8 cellular contexts compared by ENCODE assay signal in genomic region chr20:17682103-17682888, GRCh38. TPM values are rescaled to one million over a fixed set of nuclear protein-coding genes. Genes with fewer than 3 reads are reported as not detected.
DNase-seq lines count a peak whose midpoint lies in the region; ATAC-seq, FAIRE-seq and TF ChIP-seq lines count a peak whose summit lies in the region.

RRBP1 (minus strand) TSS chr20:17682242; CDS start chr20:17660507, 21,735 bp downstream.

- peak within 1 kb of the TSS; percentile 79 for H2AFZ ChIP-seq in keratinocyte (ENCODE audit: control insufficient read depth, low read length)

- DNase-seq in Ammon's horn (ENCODE audit: low spot score), result peak; percentile 99
- peak; percentile 96 for DNase-seq in NCI-H446 treated with DMSO at 0.1 percent for 48 hours (lab: John Stamatoyannopoulos, UW)
- peak; percentile 93 for DNase-seq in activated CD4-positive, CD25-positive, alpha-beta regulatory T cell treated with anti-CD3 and anti-CD28 coated beads, Interleukin-2, amount 50 U/mL, for 72 hours
- DNase-seq in cerebellar nuclear complex (lab: John Stamatoyannopoulos, UW), result peak; percentile 82 to 98
- peak; percentile 83 for DNase-seq in keratinocyte (ENCODE audit: low read depth, low spot score)
- DNase-seq in stimulated activated CD4-positive, alpha-beta T cell treated with anti-CD3 and anti-CD28 coated beads, Interleukin-15, amount 100 ng/mL, for 1 hour (ENCODE audit: low read depth in 1 of 2, low spot score in 1 of 2), result peak; percentile 93 to 94

- peaks cover 36% of the 10 kb centered on the region for H3K79me2 ChIP-seq in keratinocyte (ENCODE audit: control insufficient read depth, insufficient read depth, low read length)

- peak; percentile 54 to 69 (median 64) for TF ChIP-seq CTCF in keratinocyte (optimal IDR thresholded peaks at IDR 0.05 in 1 of 3, IDR thresholded peaks at IDR 0.05 in 1 of 3, conservative IDR thresholded peaks at IDR 0.05 in 1 of 3; ENCODE audit: extremely low read depth in 1 of 3, insufficient read depth in 2 of 3, low read length in 3 of 3)

- peak within 1 kb of the TSS; percentile 77 for H3K4me2 ChIP-seq in keratinocyte (ENCODE audit: control insufficient read depth, extremely low read depth, insufficient read depth, low read depth, low read length)

- H3K4me3 ChIP-seq in keratinocyte (ENCODE audit: control insufficient read depth in 2 of 3, extremely low read depth in 1 of 3, insufficient read depth in 2 of 3, low read depth in 1 of 3, low read length in 3 of 3), result peak within 1 kb of the TSS; percentile 71 to 90 (median 74)

- ATAC-seq in GM19043 (IDR thresholded peaks at IDR 0.05; ENCODE audit: low read depth, unreplicated experiment) (peak; percentile 83), HG03378 (IDR thresholded peaks at IDR 0.05; ENCODE audit: unreplicated experiment) (peak; percentile 76)

- peak within 1 kb of the TSS; percentile 87 for H3K9ac ChIP-seq in keratinocyte (ENCODE audit: control insufficient read depth, extremely low read depth, insufficient read depth, low read length)

- H3K9me3 ChIP-seq in keratinocyte (ENCODE audit: control insufficient read depth, low read depth, low read length), result no peaks in the 10 kb centered on the region

- peaks cover 16% of the 10 kb centered on the region for H3K4me1 ChIP-seq in keratinocyte (ENCODE audit: control insufficient read depth, extremely low read depth, insufficient read depth, low read length)

- FAIRE-seq in keratinocyte (lab: Jason Lieb, UNC), result no peak

- no peaks in the 10 kb centered on the region for H3K9me1 ChIP-seq in keratinocyte (ENCODE audit: control insufficient read depth, extremely low read depth, insufficient read depth, low read length)

- H3K36me3 ChIP-seq in keratinocyte (ENCODE audit: control insufficient read depth in 2 of 2, extremely low read depth in 1 of 2, insufficient read depth in 2 of 2, low read length in 2 of 2), result peaks cover 6 to 23% of the 10 kb centered on the region in 2 experiments

- dilution Hi-C loops in keratinocyte (cut with MboI; ENCODE audit: extremely low pct_ligation_motif_present, low sequenced_read_pairs), result no loop called here

- H4K20me1 ChIP-seq in keratinocyte (ENCODE audit: control insufficient read depth, extremely low read depth, insufficient read depth, low read length), result peaks cover 6% of the 10 kb centered on the region

- peaks cover 29% of the 10 kb centered on the region for H3K27me3 ChIP-seq in keratinocyte (ENCODE audit: control insufficient read depth, extremely low read depth, insufficient read depth, low read length)

- H3K27ac ChIP-seq in keratinocyte (ENCODE audit: control insufficient read depth, insufficient read depth, low read length), result peak within 1 kb of the TSS; percentile 75

RNA-seq across cellular contexts. Expression of gene RRBP1, which starts in this region (rescaled TPM):
- polyA plus RNA-seq in keratinocyte, result 43.3 to 86.2 TPM (median 43.9 TPM) in 3 replicates
- polyA plus RNA-seq in keratinocyte (2011; ENCODE audit: low read depth), result 61.6 TPM
- 14.0 and 18.2 TPM in 2 replicates for polyA plus RNA-seq in keratinocyte (2011; cell fraction: cytosol; rRNA removed)
- 283 and 298 TPM in 2 replicates for polyA plus RNA-seq in keratinocyte (2011; cell fraction: nucleus; rRNA removed)
- 44.2 and 131 TPM in 2 replicates for polyA plus RNA-seq in keratinocyte (2012; ENCODE audit: low replicate concordance)
- polyA minus RNA-seq in keratinocyte, result 37.2 to 66.5 TPM (median 43.3 TPM) in 3 replicates
- polyA minus RNA-seq in keratinocyte (2011; cell fraction: cytosol; rRNA and poly(A)+ RNA removed), result 31.3 TPM
- polyA minus RNA-seq in keratinocyte (2011; cell fraction: nucleus; rRNA and poly(A)+ RNA removed), result 152 and 196 TPM in 2 replicates

Comparison
In these comparisons a context has a peak if more than half of its experiments do, and no peak if none do; other contexts are left out.
1. Peak in every context shown above with its lines: DNase-seq, ATAC-seq, H3K4me3 ChIP-seq and H3K27ac ChIP-seq.